19 cellular contexts compared by ENCODE assay signal in genomic region chr13:77168232-77168631, GRCh38.
"Had no signal": no experiment of that assay in that cellular context is flagged by ENCODE, and none has a peak within 500 bp of the region (broad histone marks: within the 10 kb centered on the region; RNA-seq: fewer than 3 reads in every experiment).

No MANE protein-coding gene starts in this region.

- H3K9me3 ChIP-seq: ovary, right atrium auricular region, sigmoid colon, stomach, thoracic aorta had no signal

- H3K4me3 ChIP-seq: neural progenitor cell, ovary, right atrium auricular region, sigmoid colon, skin epidermis, stomach, thoracic aorta had no signal

- H3K36me3 ChIP-seq: ovary had no signal

- DNase-seq: effector memory CD8-positive, alpha-beta T cell; erythroblast; foreskin melanocyte; head of caudate nucleus; hippocampal formation; nucleus accumbens; ovary; sigmoid colon; stimulated activated CD4-positive, alpha-beta T cell treated with anti-CD3 and anti-CD28 coated beads, Interleukin-12 subunit alpha, Interleukin-12 subunit beta, amount 100 ng/mL, for 4 hours; stimulated activated naive CD4-positive, alpha-beta T cell; stomach; substantia nigra; trophoblast cell had no signal

- H3K27ac Mint-ChIP-seq: dendritic cell treated with granulocyte-macrophage colony-stimulating factor and Interleukin-4, amounts not matched to agents 40 ng/mL and 50 ng/mL, for 4 days; natural killer cell treated with Interleukin-12 subunit alpha and Interleukin-12 subunit beta and Interleukin-15 and Interleukin-18, amount 100 ng/mL, for 72 hours; neural progenitor cell had no signal

- H3K9ac ChIP-seq: neural progenitor cell had no signal

- H3K4me1 ChIP-seq: neural progenitor cell, right atrium auricular region, sigmoid colon, stomach had no signal

- ATAC-seq: effector memory CD8-positive, alpha-beta T cell; natural killer cell treated with Interleukin-12 subunit alpha and Interleukin-12 subunit beta and Interleukin-15 and Interleukin-18, amount 100 ng/mL, for 72 hours had no signal

- H3K4me2 ChIP-seq: neural progenitor cell had no signal

- H3K27ac ChIP-seq: neural progenitor cell, ovary, right atrium auricular region, sigmoid colon, skin epidermis, stomach, thoracic aorta had no signal

- H3K4me1 Mint-ChIP-seq: neural progenitor cell had no signal

- H2AFZ ChIP-seq: neural progenitor cell had no signal

- H3K27me3 ChIP-seq: neural progenitor cell, ovary, right atrium auricular region, sigmoid colon, stomach had no signal

- H3K27me3 Mint-ChIP-seq: dendritic cell treated with granulocyte-macrophage colony-stimulating factor and Interleukin-4, amounts not matched to agents 40 ng/mL and 50 ng/mL, for 4 days; effector memory CD8-positive, alpha-beta T cell; natural killer cell treated with Interleukin-12 subunit alpha and Interleukin-12 subunit beta and Interleukin-15 and Interleukin-18, amount 100 ng/mL, for 72 hours had no signal

- H3K9me3 Mint-ChIP-seq: dendritic cell treated with granulocyte-macrophage colony-stimulating factor and Interleukin-4, amounts not matched to agents 40 ng/mL and 50 ng/mL, for 4 days; effector memory CD8-positive, alpha-beta T cell; natural killer cell treated with Interleukin-12 subunit alpha and Interleukin-12 subunit beta and Interleukin-15 and Interleukin-18, amount 100 ng/mL, for 72 hours; neural progenitor cell had no signal

- H3K4me3 Mint-ChIP-seq: dendritic cell treated with granulocyte-macrophage colony-stimulating factor and Interleukin-4, amounts not matched to agents 40 ng/mL and 50 ng/mL, for 4 days; effector memory CD8-positive, alpha-beta T cell; natural killer cell treated with Interleukin-12 subunit alpha and Interleukin-12 subunit beta and Interleukin-15 and Interleukin-18, amount 100 ng/mL, for 72 hours; neural progenitor cell had no signal
